In the genomic region with DNA sequence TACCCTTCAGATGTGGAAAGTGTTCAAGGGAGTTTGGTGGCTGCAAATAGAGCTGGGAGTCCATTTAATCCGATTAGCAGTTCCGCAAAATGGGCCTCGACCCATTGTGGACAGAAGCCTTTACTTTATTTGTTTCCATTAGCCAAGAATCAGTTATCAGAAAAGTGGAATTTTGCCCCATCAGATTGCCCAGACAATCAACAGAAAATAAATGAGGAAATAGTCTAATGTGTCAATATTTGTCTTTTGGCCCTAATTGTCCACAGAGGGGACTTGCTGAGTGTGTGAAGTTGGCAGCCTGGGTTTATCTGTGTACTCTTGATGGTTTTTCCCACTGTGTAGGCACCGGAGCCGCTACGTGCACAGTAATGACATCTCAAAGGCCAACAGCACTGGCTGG, we compare ENCODE assay signal across 31 cellular contexts.
"Had no signal": no experiment of that assay in that cellular context is flagged by ENCODE, and none has a peak within 500 bp of the region (broad histone marks: within the 10 kb centered on the region; RNA-seq: fewer than 3 reads in every experiment).

No MANE protein-coding gene starts in this region.

- DNase-seq: effector CD8-positive, alpha-beta T cell; foreskin fibroblast; gastrocnemius medialis; heart left ventricle; kidney; left cardiac atrium; left lung; mesenchymal stem cell; mucosa of descending colon; naive thymus-derived CD4-positive, alpha-beta T cell; stimulated activated CD4-positive, alpha-beta T cell treated with anti-CD3 and anti-CD28 coated beads, Interleukin-12 subunit alpha, Interleukin-12 subunit beta, amount 100 ng/mL, for 4 hours; stimulated activated CD4-positive, alpha-beta T cell treated with anti-CD3 and anti-CD28 coated beads, Interleukin-1b, Interleukin-23, amount 100 ng/mL, for 48 hours; stimulated activated CD4-positive, alpha-beta T cell treated with anti-CD3 and anti-CD28 coated beads, Interleukin-4, amount 100 ng/mL, for 1 hour; stimulated activated CD8-positive, alpha-beta memory T cell treated with anti-CD3 and anti-CD28 coated beads, Interleukin-4, amount 100 ng/mL, for 48 hours; stimulated activated naive CD4-positive, alpha-beta T cell; stimulated activated naive CD8-positive, alpha-beta T cell treated with anti-CD3 and anti-CD28 coated beads, Interleukin-15, amount 100 ng/mL, for 72 hours; transverse colon; upper lobe of right lung; uterus had no signal

- H2AFZ ChIP-seq: hepatocyte, neural progenitor cell had no signal

- FAIRE-seq: kidney had no signal

- H3K27me3 ChIP-seq: gastrocnemius medialis, neural progenitor cell, right atrium auricular region, suprapubic skin, uterus had no signal

- H3K9ac ChIP-seq: neural progenitor cell had no signal

- H3K27ac ChIP-seq: epithelial cell of prostate, gastrocnemius medialis, heart left ventricle, hepatocyte, left lung, neural progenitor cell, prostate gland, right atrium auricular region, suprapubic skin, transverse colon, upper lobe of right lung, uterus had no signal

- H3K9me3 Mint-ChIP-seq: mesothelial cell of epicardium; neural progenitor cell; stimulated activated naive CD8-positive, alpha-beta T cell treated with anti-CD3 and anti-CD28 coated beads, Interleukin-15, amount 100 ng/mL, for 72 hours had no signal

- H3K79me2 ChIP-seq: hepatocyte had no signal

- H3K4me1 ChIP-seq: gastrocnemius medialis, heart left ventricle, left lung, neural progenitor cell, prostate gland, right atrium auricular region, suprapubic skin, transverse colon, upper lobe of right lung, uterus had no signal

- H3K4me3 Mint-ChIP-seq: endodermal cell; mesothelial cell of epicardium; naive thymus-derived CD4-positive, alpha-beta T cell; nephron; neural progenitor cell; stimulated activated naive CD8-positive, alpha-beta T cell treated with anti-CD3 and anti-CD28 coated beads, Interleukin-15, amount 100 ng/mL, for 72 hours had no signal

- H3K4me2 ChIP-seq: hepatocyte, neural progenitor cell, smooth muscle cell had no signal

- H3K4me1 Mint-ChIP-seq: mesothelial cell of epicardium; naive thymus-derived CD4-positive, alpha-beta T cell; nephron; stimulated activated naive CD8-positive, alpha-beta T cell treated with anti-CD3 and anti-CD28 coated beads, Interleukin-15, amount 100 ng/mL, for 72 hours had no signal

- ATAC-seq: esophagus mucosa; gastrocnemius medialis; heart left ventricle; left cardiac atrium; left lung; mucosa of descending colon; naive thymus-derived CD4-positive, alpha-beta T cell; sciatic nerve; stimulated activated naive CD8-positive, alpha-beta T cell treated with anti-CD3 and anti-CD28 coated beads, Interleukin-15, amount 100 ng/mL, for 72 hours; upper lobe of right lung had no signal

- H3K27ac Mint-ChIP-seq: endodermal cell; mesothelial cell of epicardium; naive thymus-derived CD4-positive, alpha-beta T cell; nephron; neural progenitor cell; stimulated activated naive CD8-positive, alpha-beta T cell treated with anti-CD3 and anti-CD28 coated beads, Interleukin-15, amount 100 ng/mL, for 72 hours had no signal

- H3K4me3 ChIP-seq: gastrocnemius medialis, heart left ventricle, hepatocyte, left lung, mucosa of descending colon, neural progenitor cell, prostate gland, right atrium auricular region, smooth muscle cell, suprapubic skin, transverse colon, upper lobe of right lung, uterus had no signal

- H3K9me3 ChIP-seq: gastrocnemius medialis, left lung, mucosa of descending colon, prostate gland, right atrium auricular region, suprapubic skin, transverse colon, upper lobe of right lung, uterus had no signal

- H3K36me3 ChIP-seq: gastrocnemius medialis, heart left ventricle, left lung, neural progenitor cell, prostate gland, right atrium auricular region, suprapubic skin, transverse colon, upper lobe of right lung, uterus had no signal

- H3K36me3 Mint-ChIP-seq: mesothelial cell of epicardium; naive thymus-derived CD4-positive, alpha-beta T cell; neural progenitor cell had no signal
